1 cellular context compared by ENCODE assay signal in genomic region chr22:40414306-40414705, GRCh38.
TF ChIP-seq lines count a peak whose summit lies in the region.

No MANE protein-coding gene starts in this region.

TF ChIP-seq in GM12878, 131 proteins besides CTCF, POLR2A, EP300 and RAD21 (continued from another document):
- TF ChIP-seq CUX1 (IDR thresholded peaks at IDR 0.05; ENCODE audit: insufficient replicate concordance, low read depth, low read length) (no peak), ZNF622 (IDR thresholded peaks at IDR 0.05) (no peak), RFX5 (IDR thresholded peaks at IDR 0.05; ENCODE audit: low read depth, low read length) (no peak), EED (IDR thresholded peaks at IDR 0.05; ENCODE audit: low read depth) (peak; percentile 30; the same call in 1 of the 2 replicates), ZBTB11 (CRISPR knock-in tag; IDR thresholded peaks at IDR 0.05) (no peak)
- TF ChIP-seq, protein P1, sequence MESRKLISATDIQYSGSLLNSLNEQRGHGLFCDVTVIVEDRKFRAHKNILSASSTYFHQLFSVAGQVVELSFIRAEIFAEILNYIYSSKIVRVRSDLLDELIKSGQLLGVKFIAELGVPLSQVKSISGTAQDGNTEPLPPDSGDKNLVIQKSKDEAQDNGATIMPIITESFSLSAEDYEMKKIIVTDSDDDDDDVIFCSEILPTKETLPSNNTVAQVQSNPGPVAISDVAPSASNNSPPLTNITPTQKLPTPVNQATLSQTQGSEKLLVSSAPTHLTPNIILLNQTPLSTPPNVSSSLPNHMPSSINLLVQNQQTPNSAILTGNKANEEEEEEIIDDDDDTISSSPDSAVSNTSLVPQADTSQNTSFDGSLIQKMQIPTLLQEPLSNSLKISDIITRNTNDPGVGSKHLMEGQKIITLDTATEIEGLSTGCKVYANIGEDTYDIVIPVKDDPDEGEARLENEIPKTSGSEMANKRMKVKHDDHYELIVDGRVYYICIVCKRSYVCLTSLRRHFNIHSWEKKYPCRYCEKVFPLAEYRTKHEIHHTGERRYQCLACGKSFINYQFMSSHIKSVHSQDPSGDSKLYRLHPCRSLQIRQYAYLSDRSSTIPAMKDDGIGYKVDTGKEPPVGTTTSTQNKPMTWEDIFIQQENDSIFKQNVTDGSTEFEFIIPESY (IDR thresholded peaks at IDR 0.05) = no peak
